Comparison of ENCODE assay signal across 21 cellular contexts in the genomic region with DNA sequence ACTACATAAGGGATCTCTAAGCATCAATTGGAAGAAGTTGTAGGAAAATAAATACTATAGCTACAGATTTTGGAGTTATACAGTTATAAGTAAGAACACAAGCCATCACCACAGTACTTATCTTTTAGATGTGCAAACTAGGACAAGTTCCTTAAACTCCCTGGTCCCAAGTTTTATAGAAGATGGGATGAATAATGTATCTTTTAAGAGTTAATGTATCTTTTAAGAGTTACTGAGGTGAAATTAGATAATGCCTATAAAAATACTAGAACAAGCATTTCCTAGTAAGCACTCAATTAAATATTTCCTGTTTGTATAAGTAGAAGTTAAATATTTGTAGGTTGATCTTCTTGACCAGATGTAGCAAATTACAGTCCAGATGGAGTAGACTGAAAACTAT. TPM values are rescaled to one million over a fixed set of nuclear protein-coding genes. Genes with fewer than 3 reads are reported as not detected.
A peak's percentile ranks its signal among the peaks of the same experiment; 100 is the strongest.
DNase-seq lines count a peak whose midpoint lies in the region; ATAC-seq, FAIRE-seq and TF ChIP-seq lines count a peak whose summit lies in the region.
"Had no signal": no experiment of that assay in that cellular context is flagged by ENCODE, and none has a peak within 500 bp of the region (broad histone marks: within the 10 kb centered on the region; RNA-seq: fewer than 3 reads in every experiment).

No MANE protein-coding gene starts in this region.

- H2AK5ac ChIP-seq in IMR-90 (ENCODE audit: low read depth, low read length): no peak overlapping the region
- H2AK5ac ChIP-seq in mesenchymal stem cell (ENCODE audit: low read length, severe bottlenecking): no peak overlapping the region

- dilution Hi-C loops in IMR-90 (cut with HindIII; ENCODE audit: low sequenced_read_pairs, unreplicated experiment): no loop called here

- peak overlapping the region; percentile 33; the same call in 1 of the 2 replicates for H3K18ac ChIP-seq in IMR-90 (ENCODE audit: low read depth, low read length)
- no peak overlapping the region for H3K18ac ChIP-seq in mesenchymal stem cell (ENCODE audit: low read depth in 1 of 2, low read length in 2 of 2)

- H4K5ac ChIP-seq in IMR-90 (ENCODE audit: low read depth, low read length): no peak overlapping the region

- H3K9me3 ChIP-seq in IMR-90 (ENCODE audit: control insufficient read depth, insufficient read depth, low read length): no peaks in the 10 kb centered on the region
- H3K9me3 ChIP-seq in mesenchymal stem cell (ENCODE audit: control insufficient read depth, low read length): no peaks in the 10 kb centered on the region
- H3K9me3 ChIP-seq: BLaER1 had no signal

- H3K9me1 ChIP-seq in IMR-90 (ENCODE audit: insufficient read depth, low read length): no peaks in the 10 kb centered on the region

- H2BK15ac ChIP-seq in IMR-90 (ENCODE audit: low read depth, low read length) (no peak overlapping the region; the same call in 2 of the 3 replicates), mesenchymal stem cell (ENCODE audit: low read depth, poor library complexity, severe bottlenecking) (no peak overlapping the region)

- intact Hi-C loops in IMR-90 (cut with micrococcal nuclease): no loop called here
- intact Hi-C loops in dorsolateral prefrontal cortex (cut with DNase I): no loop called here

- TF ChIP-seq RAD21 in IMR-90 (IDR thresholded peaks at IDR 0.05; ENCODE audit: low read length): no peak

- peak; percentile 14; the same call in 1 of the 2 replicates for ATAC-seq in IMR-90 (ENCODE audit: low read depth)
- no peak for ATAC-seq in GM19023 (IDR thresholded peaks at IDR 0.05; ENCODE audit: unreplicated experiment)
- ATAC-seq: HepG2 had no signal

- POLR2A ChIA-PET in IMR-90 (lab: Charles Lee; ENCODE audit: unreplicated experiment): no interaction called here

- H3K79me2 ChIP-seq in ACC112 (ENCODE audit: control insufficient read depth, insufficient read depth, low read length, unreplicated experiment): no peaks in the 10 kb centered on the region

- H3K36me3 ChIP-seq in ACC112 (ENCODE audit: insufficient read depth, low read length) (no peaks in the 10 kb centered on the region), IMR-90 (ENCODE audit: control insufficient read depth, insufficient read depth, low read length) (peaks cover 8% of the 10 kb centered on the region), mesenchymal stem cell (ENCODE audit: control insufficient read depth in 1 of 2, insufficient read depth in 2 of 2, low read depth in 1 of 2, low read length in 2 of 2) (peaks cover 0 to 8% of the 10 kb centered on the region in 2 experiments)
- H3K36me3 ChIP-seq: BLaER1 had no signal

- CTCF ChIA-PET in IMR-90 (lab: Yijun Ruan, JAX): no interaction called here

- no peak overlapping the region for H3K56ac ChIP-seq in IMR-90 (ENCODE audit: extremely low read depth, insufficient read depth, low read length)

- H3K23ac ChIP-seq in IMR-90 (ENCODE audit: low read depth, low read length): no peak overlapping the region
- H3K23ac ChIP-seq in mesenchymal stem cell (ENCODE audit: low read length in 2 of 2): no peak overlapping the region

- H3K4me1 ChIP-seq in ACC112 (ENCODE audit: control insufficient read depth, insufficient read depth, low read length, unreplicated experiment): peaks cover 12% of the 10 kb centered on the region
- peaks cover 5% of the 10 kb centered on the region; the same call in 1 of the 2 replicates for H3K4me1 ChIP-seq in IMR-90 (ENCODE audit: control insufficient read depth, insufficient read depth, low read length)
- H3K4me1 ChIP-seq in mesenchymal stem cell (ENCODE audit: control insufficient read depth, insufficient read depth, low read depth, low read length): no peaks in the 10 kb centered on the region
- H3K4me1 ChIP-seq: BLaER1 had no signal

- no TSS peak for BruUV-seq in IMR-90 (replicated peaks; lab: Mats Ljungman, UMichigan)

- H2BK5ac ChIP-seq in IMR-90 (ENCODE audit: low read depth, low read length, poor library complexity, severe bottlenecking) (peak overlapping the region; percentile 71), mesenchymal stem cell (ENCODE audit: low read depth, low read length, poor library complexity, severe bottlenecking) (no peak overlapping the region)

- no peaks in the 10 kb centered on the region; the same call in 1 of the 2 replicates for H4K20me1 ChIP-seq in IMR-90 (ENCODE audit: insufficient read depth, low read length)
- H4K20me1 ChIP-seq: BLaER1 had no signal

- in situ Hi-C loops in IMR-90 (cut with MboI; ENCODE audit: low sequenced_read_pairs): no loop called here

- H4K8ac ChIP-seq in IMR-90 (ENCODE audit: low read depth in 2 of 2, low read length in 2 of 2): no peak overlapping the region
- H4K8ac ChIP-seq in mesenchymal stem cell (ENCODE audit: low read length): no peak overlapping the region

- DNase-seq in IMR-90 (peak; percentile 24), mesenchymal stem cell (no peak), dorsolateral prefrontal cortex (no peak), epidermal melanocyte (ENCODE audit: insufficient read length, low spot score) (no peak), NCI-H69 (lab: John Stamatoyannopoulos, UW) (no peak)
- DNase-seq: CD4-positive, alpha-beta memory T cell; DMS53; DND-41; GDM1; H9; Kasumi-1; KG1 had no signal

- no peaks in the 10 kb centered on the region for H3K27me3 ChIP-seq in ACC112 (ENCODE audit: insufficient read depth, low read length)
- H3K27me3 ChIP-seq in IMR-90 (ENCODE audit: control insufficient read depth, insufficient read depth, low read length): no peaks in the 10 kb centered on the region
- H3K27me3 ChIP-seq in mesenchymal stem cell (ENCODE audit: control insufficient read depth in 1 of 2, insufficient read depth in 1 of 2, low read length in 2 of 2): no peaks in the 10 kb centered on the region
- no peaks in the 10 kb centered on the region for H3K27me3 ChIP-seq in dorsolateral prefrontal cortex
- H3K27me3 ChIP-seq: BLaER1 had no signal

- H2AFZ ChIP-seq in ACC112 (ENCODE audit: low read length, unreplicated experiment) (peak overlapping the region; percentile 39), IMR-90 (replicated peaks; ENCODE audit: low read length, poor library complexity) (no peak overlapping the region), mesenchymal stem cell (ENCODE audit: low read depth, low read length) (no peak overlapping the region)

- no peak overlapping the region for H2AK9ac ChIP-seq in IMR-90 (replicated peaks; ENCODE audit: low read depth, low read length, poor library complexity)

- TF ChIP-seq POLR2A in IMR-90 (IDR thresholded peaks at IDR 0.05; ENCODE audit: low read depth, low read length): no peak

- no peak overlapping the region for H3K27ac ChIP-seq in ACC112 (ENCODE audit: low read depth, low read length)
- H3K27ac ChIP-seq in IMR-90 (ENCODE audit: insufficient read depth, low read length): peak overlapping the region; percentile 66; the same call in 1 of the 2 replicates
- H3K27ac ChIP-seq in mesenchymal stem cell (ENCODE audit: low read length, poor library complexity, severe bottlenecking): no peak overlapping the region
- no peak overlapping the region for H3K27ac ChIP-seq in dorsolateral prefrontal cortex
- H3K27ac ChIP-seq: BLaER1 had no signal

- H3K79me1 ChIP-seq in IMR-90 (ENCODE audit: low read depth in 1 of 2, low read length in 2 of 2) (peaks cover 25 to 48% of the 10 kb centered on the region in 2 experiments), mesenchymal stem cell (replicated peaks; ENCODE audit: low read length, poor library complexity, severe bottlenecking) (peaks cover 5% of the 10 kb centered on the region)

- no peak overlapping the region for H3K4ac ChIP-seq in IMR-90 (ENCODE audit: low read depth, low read length)
- no peak overlapping the region for H3K4ac ChIP-seq in mesenchymal stem cell (ENCODE audit: low read depth in 1 of 2, low read length in 2 of 2)

- H3K14ac ChIP-seq in IMR-90 (replicated peaks; ENCODE audit: low read depth, low read length) (no peak overlapping the region), mesenchymal stem cell (ENCODE audit: low read length in 2 of 2) (no peak overlapping the region)

- H4K91ac ChIP-seq in IMR-90 (ENCODE audit: insufficient read depth, low read depth, low read length) (no peak overlapping the region), mesenchymal stem cell (ENCODE audit: low read length) (no peak overlapping the region)

- H3K4me3 ChIP-seq in ACC112 (ENCODE audit: low read depth, low read length): no peak overlapping the region
- no peak overlapping the region for H3K4me3 ChIP-seq in IMR-90 (ENCODE audit: insufficient read depth, low read depth, low read length)
- no peak overlapping the region for H3K4me3 ChIP-seq in mesenchymal stem cell (ENCODE audit: insufficient read depth in 1 of 2, low read depth in 1 of 2, low read length in 2 of 2)
- no peak overlapping the region for H3K4me3 ChIP-seq in dorsolateral prefrontal cortex
- H3K4me3 ChIP-seq: BLaER1 had no signal

- H3K9ac ChIP-seq in IMR-90 (ENCODE audit: low read depth, low read length): no peak overlapping the region
- peak overlapping the region; percentile 78 for H3K9ac ChIP-seq in mesenchymal stem cell (ENCODE audit: low read length)
- H3K9ac ChIP-seq: BLaER1 had no signal

- H3K4me2 ChIP-seq in IMR-90 (ENCODE audit: low read depth, low read length): no peak overlapping the region; the same call in 1 of the 2 replicates
- no peak overlapping the region for H3K4me2 ChIP-seq in mesenchymal stem cell (ENCODE audit: low read length, poor library complexity, severe bottlenecking)
- H3K4me2 ChIP-seq: BLaER1 had no signal

- no peak for TF ChIP-seq CTCF in IMR-90 (conservative IDR thresholded peaks at IDR 0.05; ENCODE audit: low read depth, low read length)
- no peak for TF ChIP-seq CTCF in dorsolateral prefrontal cortex (IDR thresholded peaks at IDR 0.05 in 54 of 56, conservative IDR thresholded peaks at IDR 0.05 in 2 of 56; ENCODE audit: low read depth in 1 of 56, partially characterized antibody in 56 of 56)

- FAIRE-seq in G401.6 (lab: Jason Lieb, UNC): peak; percentile 30
- FAIRE-seq: A204.1, GM12892, GM18507, HepG2 had no signal

- no peak overlapping the region for H2BK20ac ChIP-seq in IMR-90 (ENCODE audit: low read depth, low read length)

- no peak overlapping the region for H2BK12ac ChIP-seq in mesenchymal stem cell (ENCODE audit: low read length in 2 of 2)

- H2BK120ac ChIP-seq in IMR-90 (ENCODE audit: low read depth, low read length): no peak overlapping the region
- H2BK120ac ChIP-seq in mesenchymal stem cell (ENCODE audit: low read depth, low read length): no peak overlapping the region

TF ChIP-seq in IMR-90, 13 proteins besides CTCF, POLR2A, EP300 and RAD21 (continues in another document):
- TF ChIP-seq CHD1 (IDR thresholded peaks at IDR 0.05; ENCODE audit: low read depth, low read length) (no peak), FOS (IDR thresholded peaks at IDR 0.05; ENCODE audit: low read depth, low read length) (no peak), MXI1 (IDR thresholded peaks at IDR 0.05; ENCODE audit: borderline replicate concordance, low read depth, low read length) (no peak), BHLHE40 (IDR thresholded peaks at IDR 0.05; ENCODE audit: low read depth, low read length) (no peak)

RNA-seq across cellular contexts. Expression of gene SEMA3A, which starts 56.8 kb away (rescaled TPM):
- total RNA-seq in IMR-90 (2012; rRNA removed) (187 and 213 TPM in 2 replicates), dorsolateral prefrontal cortex (10 to 100 TPM in 119 of 120 experiments, 1 to 10 TPM in 1; 9.7 to 45.2 (median 24.3) TPM)
- 27.0 and 31.2 TPM in 2 replicates for polyA plus RNA-seq in IMR-90 (2012; rRNA removed)
- polyA plus RNA-seq in IMR-90 (2012; cell fraction: cytosol; rRNA removed): 4.9 and 6.8 TPM in 2 replicates
- 2.4 and 22.8 TPM in 2 replicates for polyA plus RNA-seq in IMR-90 (2012; cell fraction: nucleus; rRNA removed; ENCODE audit: low replicate concordance)
- 73.1 TPM for polyA plus RNA-seq in mesenchymal stem cell (2013, experiment 1 of 2)
- 75.5 TPM for polyA plus RNA-seq in mesenchymal stem cell (2013, experiment 2 of 2)
- polyA plus RNA-seq: CD14-positive monocyte had no signal
